In the genomic region with DNA sequence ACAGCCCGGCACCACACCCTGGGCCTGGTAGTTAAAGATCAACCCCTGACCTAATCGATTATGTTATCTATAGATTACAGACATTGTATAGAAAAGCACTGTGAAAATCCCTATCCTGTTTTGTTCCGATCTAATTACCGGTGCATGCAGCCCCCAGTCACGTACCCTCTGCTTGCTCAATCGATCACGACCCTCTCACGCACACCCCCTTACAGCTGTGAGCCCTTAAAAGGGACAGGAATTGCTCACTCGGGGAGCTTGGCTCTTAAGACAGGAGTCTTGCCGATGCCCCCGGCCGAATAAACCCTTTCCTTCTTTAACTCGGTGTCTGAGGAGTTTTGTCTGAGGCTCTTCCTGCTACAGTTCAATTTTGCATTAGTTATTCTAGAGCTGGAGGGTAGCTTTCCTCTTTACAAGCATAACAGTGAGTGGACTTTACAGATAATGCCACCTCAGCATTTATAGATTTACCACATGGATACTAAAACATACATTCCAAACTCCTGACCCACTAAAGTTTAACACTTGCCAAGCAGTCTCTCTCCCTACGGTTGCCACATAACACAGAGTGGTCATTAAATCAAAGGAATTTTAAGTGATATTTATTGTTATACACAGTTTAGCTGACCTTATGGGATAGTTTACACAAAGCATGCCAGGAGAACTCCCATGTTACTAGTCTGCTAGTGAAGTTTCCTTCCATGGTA, we compare ENCODE assay signal across 8 cellular contexts.
DNase-seq lines count a peak whose midpoint lies in the region; ATAC-seq, FAIRE-seq and TF ChIP-seq lines count a peak whose summit lies in the region.
"Not testable (repeated sequence)": the region's sequence is repeated elsewhere in the genome, so short reads cannot be mapped to it uniquely, and the experiment has no call there.

No MANE protein-coding gene starts in this region.

- H3K27me3 ChIP-seq in K562 (ENCODE audit: control insufficient read depth in 2 of 2, insufficient read depth in 2 of 2, low read length in 2 of 2) = not testable (repeated sequence)
- peaks cover 11% of the 10 kb centered on the region for H3K27me3 ChIP-seq in fibroblast of lung (ENCODE audit: control insufficient read depth, insufficient read depth, low read length)

- TF ChIP-seq CTCF in A549 (IDR thresholded peaks at IDR 0.05); K562 (IDR thresholded peaks at IDR 0.05 in 2 of 3, conservative IDR thresholded peaks at IDR 0.05 in 1 of 3; ENCODE audit: insufficient read depth in 2 of 3, low read depth in 1 of 3, low read length in 3 of 3); fibroblast of lung (conservative IDR thresholded peaks at IDR 0.05 in 1 of 2, IDR thresholded peaks at IDR 0.05 in 1 of 2; ENCODE audit: low read depth in 1 of 2, low read length in 2 of 2): not testable (repeated sequence)

- ATAC-seq in A549, K562: not testable (repeated sequence)

- not testable (repeated sequence) for H3K4me1 ChIP-seq in A549; K562 (replicated peaks in 1 of 2; ENCODE audit: control insufficient read depth in 2 of 2, insufficient read depth in 2 of 2, low read length in 2 of 2); fibroblast of lung (ENCODE audit: control insufficient read depth, extremely low read depth, insufficient read depth, low read length)

- not testable (repeated sequence) for H3K9me1 ChIP-seq in K562 (ENCODE audit: control insufficient read depth, insufficient read depth, low read length)

- H4K20me1 ChIP-seq in K562 (replicated peaks; ENCODE audit: control insufficient read depth, insufficient read depth, low read length); fibroblast of lung (ENCODE audit: control insufficient read depth, extremely low read depth, insufficient read depth, low read length): not testable (repeated sequence)

- FAIRE-seq in A549 (lab: Jason Lieb, UNC); K562 (lab: Jason Lieb, UNC): not testable (repeated sequence)

- not testable (repeated sequence) for BruUV-seq in K562 (replicated peaks; lab: Mats Ljungman, UMichigan)

- H3K4me2 ChIP-seq in A549; K562 (ENCODE audit: insufficient read depth, low read length); fibroblast of lung (ENCODE audit: extremely low read depth, insufficient read depth, low read length): not testable (repeated sequence)

- POLR2A ChIA-PET in A549 (lab: Yijun Ruan, JAX); K562 (lab: Yijun Ruan, JAX): not testable (repeated sequence)

- not testable (repeated sequence) for H3K4me3 ChIP-seq in A549; K562; fibroblast of lung (replicated peaks in 1 of 4; ENCODE audit: control extremely low read depth in 1 of 4, insufficient read depth in 1 of 4, low read depth in 3 of 4, low read length in 4 of 4); skeletal muscle cell (ENCODE audit: low read depth, low read length)

- not testable (repeated sequence) for TF ChIP-seq POLR2A in A549 (IDR thresholded peaks at IDR 0.05; ENCODE audit: low read length); K562 (conservative IDR thresholded peaks at IDR 0.05)

- not testable (repeated sequence) for H3K79me2 ChIP-seq in K562 (ENCODE audit: control insufficient read depth, insufficient read depth, low read length); fibroblast of lung (ENCODE audit: control insufficient read depth, insufficient read depth, low read length)

- not testable (repeated sequence) for H3K27ac ChIP-seq in A549; K562 (ENCODE audit: extremely low read depth, low read depth, low read length); fibroblast of lung (ENCODE audit: insufficient read depth, low read length)

- not testable (repeated sequence) for TF ChIP-seq EP300 in A549 (IDR thresholded peaks at IDR 0.05); K562 (IDR thresholded peaks at IDR 0.05; ENCODE audit: low read length)

- H3K9me3 ChIP-seq in A549; K562 (replicated peaks; ENCODE audit: control insufficient read depth, insufficient read depth, low read depth, low read length); fibroblast of lung (ENCODE audit: control insufficient read depth, insufficient read depth, low read depth, low read length): not testable (repeated sequence)

- 34% methylated on average over 14 of the region's 14 CpGs for WGBS in A549 (ENCODE audit: missing lambda C conversion rate)
- WGBS in K562 (ENCODE audit: insufficient coverage, low coverage, missing lambda C conversion rate) = under 1% methylated on average over 14 of the region's 14 CpGs

- DNase-seq in A549 (ENCODE audit: low read depth in 1 of 2, low spot score in 1 of 2); K562 (ENCODE audit: extremely low read depth in 1 of 4, low spot score in 3 of 4): not testable (repeated sequence)
- peak; percentile 93 for DNase-seq in EH (ENCODE audit: low read depth)
- peak; percentile 43 for DNase-seq in HS-27A (ENCODE audit: low read depth)
- peak; percentile 59 for DNase-seq in RPMI7951 (ENCODE audit: low read depth)
- peak; percentile 76 to 83 for DNase-seq in fibroblast of lung (ENCODE audit: low read depth in 2 of 2)
- peak; percentile 69 for DNase-seq in iris pigment epithelial cell (ENCODE audit: low read depth)
- DNase-seq in skeletal muscle cell (ENCODE audit: low read depth) = peak; percentile 49

- in situ Hi-C loops in K562 (cut with MboI) = loop anchor here (10.0 kb wide), 1 partner anchor 145 kb away; no protein-coding TSS in a partner anchor

- not testable (repeated sequence) for H3K36me3 ChIP-seq in K562 (ENCODE audit: control insufficient read depth, insufficient read depth, low read length); fibroblast of lung (ENCODE audit: control insufficient read depth, insufficient read depth, low read length)

- CTCF ChIA-PET in A549 (lab: Yijun Ruan, JAX) = interaction anchor here (1.0 to 10.6 kb wide), 3 partner anchors 12 to 169 kb away, joined by 3 to 139 read pairs (median 5); no protein-coding TSS in a partner anchor
- CTCF ChIA-PET in K562 (lab: Yijun Ruan, JAX; ENCODE audit: low intra/inter-chr PET ratio) = not testable (repeated sequence)

- H3K9ac ChIP-seq in K562 (ENCODE audit: insufficient read depth in 1 of 2, low read depth in 2 of 2, low read length in 2 of 2); fibroblast of lung (ENCODE audit: insufficient read depth, low read length): not testable (repeated sequence)

- TF ChIP-seq RAD21 in A549 (conservative IDR thresholded peaks at IDR 0.05 in 1 of 2, IDR thresholded peaks at IDR 0.05 in 1 of 2); K562 (CRISPR knock-in tag; conservative IDR thresholded peaks at IDR 0.05 in 1 of 2, IDR thresholded peaks at IDR 0.05 in 1 of 2): not testable (repeated sequence)

- not testable (repeated sequence) for H2AFZ ChIP-seq in K562 (ENCODE audit: low read depth, low read length); fibroblast of lung (ENCODE audit: low read length)

- intact Hi-C loops in K562 (cut with micrococcal nuclease) = not testable (repeated sequence)

TF ChIP-seq in A549, 52 proteins besides CTCF, POLR2A, EP300 and RAD21:
- peak; percentile 98 for TF ChIP-seq MAFK (IDR thresholded peaks at IDR 0.05; ENCODE audit: partially characterized antibody)

TF ChIP-seq in K562, 482 proteins besides CTCF, POLR2A, EP300 and RAD21:
- TF ChIP-seq C11orf30 (IDR thresholded peaks at IDR 0.05; ENCODE audit: low read depth) = peak; percentile 72; the same call in 1 of the 2 replicates
- peak; percentile 86 for TF ChIP-seq MAFF (IDR thresholded peaks at IDR 0.05; ENCODE audit: low read length)
- peak; percentile 73 for TF ChIP-seq MAFG (tag; conservative IDR thresholded peaks at IDR 0.05)
- peak; percentile 89 for TF ChIP-seq MAFK (IDR thresholded peaks at IDR 0.05; ENCODE audit: low read length)
- TF ChIP-seq ZNF316 (IDR thresholded peaks at IDR 0.05) = peak; percentile 88
TF ChIP-seq in K562: peak in this region for 5; not testable (repeated sequence) for 477.
